ENCODE assay signal across 8 cellular contexts in genomic region chr4:145481164-145481941, GRCh38. TPM values are rescaled to one million over a fixed set of nuclear protein-coding genes. Genes with fewer than 3 reads are reported as not detected.
A peak's percentile ranks its signal among the peaks of the same experiment; 100 is the strongest.
DNase-seq lines count a peak whose midpoint lies in the region; ATAC-seq and TF ChIP-seq lines count a peak whose summit lies in the region.

Gene SMAD1, plus strand, starts transcription at chr4:145481853. Its CDS starts 32,761 bp downstream, at chr4:145514614.

- DNase-seq in CD8-positive, alpha-beta memory T cell = peak in 1 of 5 donors; percentile 3
- no peak for DNase-seq in glomerular endothelial cell (ENCODE audit: extremely low read depth, low read depth, low spot score)
- peak; percentile 63 to 66 for DNase-seq in tibial nerve (ENCODE audit: low spot score in 2 of 2)

- TF ChIP-seq POLR2A in tibial nerve (IDR thresholded peaks at IDR 0.05) = peak in 1 of 2 donors; percentile 57

- H3K4me1 ChIP-seq in CD8-positive, alpha-beta memory T cell (ENCODE audit: insufficient read depth, low read length) = peaks cover 6% of the 10 kb centered on the region
- H3K4me1 ChIP-seq in OCI-LY3 (ENCODE audit: low read length) (peaks cover 11% of the 10 kb centered on the region), neuron (ENCODE audit: insufficient read depth, low read length) (peaks cover 20% of the 10 kb centered on the region), tibial nerve (peaks cover 0 to 32% (median 10%) of the 10 kb centered on the region in 4 donors)

- H3K4me3 Mint-ChIP-seq in CD8-positive, alpha-beta memory T cell = peak within 1 kb of the TSS; percentile 62 to 84 (median 79)
- peak within 1 kb of the TSS; percentile 88 for H3K4me3 Mint-ChIP-seq in activated naive CD8-positive, alpha-beta T cell

- peak within 1 kb of the TSS; percentile 53 for H3K4me3 ChIP-seq in CD8-positive, alpha-beta memory T cell (ENCODE audit: low read length)
- H3K4me3 ChIP-seq in OCI-LY3 (ENCODE audit: low read length) (peak within 1 kb of the TSS; percentile 78), neuron (ENCODE audit: low read length) (peak within 1 kb of the TSS; percentile 63), tibial nerve (peak within 1 kb of the TSS; percentile 80 to 96 (median 86))

- H3K27me3 ChIP-seq in CD8-positive, alpha-beta memory T cell (ENCODE audit: insufficient read depth, low read length, poor library complexity, severe bottlenecking) = peaks cover 20% of the 10 kb centered on the region
- H3K27me3 ChIP-seq in OCI-LY3 (ENCODE audit: low read depth, low read length) (peaks cover 50% of the 10 kb centered on the region), neuron (ENCODE audit: insufficient read depth, low read length) (no peaks in the 10 kb centered on the region), tibial nerve (no peaks in the 10 kb centered on the region)

- peaks cover 5% of the 10 kb centered on the region; the same call in 1 of the 2 replicates for H4K20me1 ChIP-seq in OCI-LY3 (ENCODE audit: insufficient read depth, low read length)

- peak within 1 kb of the TSS; percentile 64 for H3K9ac ChIP-seq in OCI-LY3 (ENCODE audit: low read length)

- 1% methylated on average over 40 to 63 of the region's 65 CpGs for WGBS in tibial nerve, 2 donors

- CTCF ChIA-PET in CD8-positive, alpha-beta memory T cell (lab: Charles Lee) = no interaction called here

- H3K27me3 Mint-ChIP-seq in CD8-positive, alpha-beta memory T cell = peaks cover 18 to 41% of the 10 kb centered on the region in 2 donors
- peaks cover 33% of the 10 kb centered on the region for H3K27me3 Mint-ChIP-seq in activated naive CD8-positive, alpha-beta T cell

- peak in 1 of 2 donors; percentile 74 for TF ChIP-seq EP300 in tibial nerve (IDR thresholded peaks at IDR 0.05)

- H3K9me3 Mint-ChIP-seq in CD8-positive, alpha-beta memory T cell = peaks cover 0 to 2% (median 0%) of the 10 kb centered on the region in 5 donors
- no peaks in the 10 kb centered on the region for H3K9me3 Mint-ChIP-seq in activated naive CD8-positive, alpha-beta T cell (ENCODE audit: low read depth)

- no peak within 1 kb of the TSS for H3K27ac Mint-ChIP-seq in CD8-positive, alpha-beta memory T cell
- H3K27ac Mint-ChIP-seq in activated naive CD8-positive, alpha-beta T cell = peak within 1 kb of the TSS; percentile 89

- no peaks in the 10 kb centered on the region for H3K79me2 ChIP-seq in OCI-LY3 (ENCODE audit: low read length)

- H3K36me3 Mint-ChIP-seq in CD8-positive, alpha-beta memory T cell = peaks cover 0 to 4% (median 0%) of the 10 kb centered on the region in 3 donors
- H3K36me3 Mint-ChIP-seq in activated naive CD8-positive, alpha-beta T cell = peaks cover 2% of the 10 kb centered on the region

- TF ChIP-seq CTCF in OCI-LY3 (IDR thresholded peaks at IDR 0.05; ENCODE audit: low read depth, low read length) = no peak
- no peak for TF ChIP-seq CTCF in tibial nerve (IDR thresholded peaks at IDR 0.05)

- peaks cover 4 to 9% (median 9%) of the 10 kb centered on the region in 3 donors for H3K4me1 Mint-ChIP-seq in CD8-positive, alpha-beta memory T cell
- H3K4me1 Mint-ChIP-seq in activated naive CD8-positive, alpha-beta T cell (ENCODE audit: low read depth) = peaks cover 12% of the 10 kb centered on the region

- H3K9me3 ChIP-seq in CD8-positive, alpha-beta memory T cell (ENCODE audit: low read length) = no peaks in the 10 kb centered on the region
- no peaks in the 10 kb centered on the region for H3K9me3 ChIP-seq in OCI-LY3 (ENCODE audit: insufficient read depth, low read length)
- no peaks in the 10 kb centered on the region for H3K9me3 ChIP-seq in neuron (ENCODE audit: low read length)
- no peaks in the 10 kb centered on the region for H3K9me3 ChIP-seq in tibial nerve

- no peaks in the 10 kb centered on the region for H3K36me3 ChIP-seq in CD8-positive, alpha-beta memory T cell (ENCODE audit: insufficient read depth, low read length)
- no peaks in the 10 kb centered on the region for H3K36me3 ChIP-seq in OCI-LY3 (replicated peaks; ENCODE audit: low read depth, low read length)
- H3K36me3 ChIP-seq in neuron (ENCODE audit: insufficient read depth, low read length) = no peaks in the 10 kb centered on the region
- no peaks in the 10 kb centered on the region for H3K36me3 ChIP-seq in tibial nerve

- no peak within 1 kb of the TSS for H3K27ac ChIP-seq in CD8-positive, alpha-beta memory T cell (ENCODE audit: low read depth, low read length)
- H3K27ac ChIP-seq in OCI-LY3 (ENCODE audit: low read length) (no peak within 1 kb of the TSS), tibial nerve (peak within 1 kb of the TSS; percentile 90 to 98 (median 96))

- POLR2A ChIA-PET in CD8-positive, alpha-beta memory T cell (lab: Charles Lee) = no interaction called here

- H2AFZ ChIP-seq in OCI-LY3 (ENCODE audit: low read depth, low read length) = peak within 1 kb of the TSS; percentile 95
- H2AFZ ChIP-seq in neuron (ENCODE audit: low read depth, low read length) = peak within 1 kb of the TSS; percentile 95

- H3K4me2 ChIP-seq in OCI-LY3 (ENCODE audit: low read length) = peak within 1 kb of the TSS; percentile 96

- ATAC-seq in GM19438 (IDR thresholded peaks at IDR 0.05; ENCODE audit: low read depth, unreplicated experiment) (peak; percentile 57), HG03565 (IDR thresholded peaks at IDR 0.05; ENCODE audit: unreplicated experiment) (peak; percentile 31)

RNA-seq across cellular contexts. Expression of gene SMAD1, which starts in this region (rescaled TPM):
- total RNA-seq in CD8-positive, alpha-beta memory T cell = 1 to 10 TPM; 1.3 to 1.6 TPM
- 0.52 TPM for polyA plus RNA-seq in CD8-positive, alpha-beta memory T cell
- total RNA-seq in glomerular endothelial cell = 202 and 264 TPM in 2 replicates
- 10 to 100 TPM; 23.8 to 48.6 (median 34.9) TPM for total RNA-seq in tibial nerve

Comparison
In these comparisons a context has a peak if more than half of its experiments do, and no peak if none do; other contexts are left out.
1. RNA of gene SMAD1 (total RNA-seq): 202 to 264 TPM in glomerular endothelial cell and 23.8 to 48.6 TPM in tibial nerve; 1.3 to 1.6 TPM in CD8-positive, alpha-beta memory T cell; every median in the first group is over 4 times any median in the second.
2. H3K27ac ChIP-seq: peak in tibial nerve (4 of 4); none in CD8-positive, alpha-beta memory T cell (single experiment) and OCI-LY3 (single experiment).
3. Peak in every context shown above with its lines, with median percentiles within 50 percentile points of each other: H3K4me3 ChIP-seq.